ENCODE assay signal across 15 cellular contexts in genomic region chr5:17277907-17278306, GRCh38.
DNase-seq lines count a peak whose midpoint lies in the region; ATAC-seq and TF ChIP-seq lines count a peak whose summit lies in the region.
"Had no signal": no experiment of that assay in that cellular context is flagged by ENCODE, and none has a peak within 500 bp of the region (broad histone marks: within the 10 kb centered on the region; RNA-seq: fewer than 3 reads in every experiment).

No MANE protein-coding gene starts in this region.

- DNase-seq in Karpas-422 (peak; percentile 72), AG08395 (ENCODE audit: low spot score) (no peak), EL (no peak)
- DNase-seq in effector CD4-positive, alpha-beta T cell, result no peak
- no peak for DNase-seq in activated naive CD4-positive, alpha-beta T cell treated with anti-CD3 and anti-CD28 coated beads, Interleukin-2, amount 50 U/mL, for 72 hours (ENCODE audit: low spot score in 2 of 2)
- DNase-seq: activated CD4-positive, alpha-beta T cell treated with anti-CD3 and anti-CD28 coated beads for 1 hour; GM23248; mucosa of descending colon; SK-N-SH; upper lobe of left lung had no signal

- peaks cover 71% of the 10 kb centered on the region for H3K4me1 ChIP-seq in DOHH2 (ENCODE audit: control insufficient read depth, low read length)
- peaks cover 66% of the 10 kb centered on the region for H3K4me1 ChIP-seq in Karpas-422 (ENCODE audit: low read length)
- H3K4me1 ChIP-seq: prostate gland, upper lobe of left lung had no signal

- no peak overlapping the region for H3K27ac Mint-ChIP-seq in activated naive CD4-positive, alpha-beta T cell treated with anti-CD3 and anti-CD28 coated beads, Interleukin-2, amount 50 U/mL, for 72 hours

- H2AFZ ChIP-seq in Karpas-422 (ENCODE audit: low read length), result peak overlapping the region; percentile 64; the same call in 1 of the 2 replicates
- H2AFZ ChIP-seq: GM23248 had no signal

- H3K9me3 Mint-ChIP-seq in activated naive CD4-positive, alpha-beta T cell treated with anti-CD3 and anti-CD28 coated beads, Interleukin-2, amount 50 U/mL, for 72 hours, result no peaks in the 10 kb centered on the region

- H4K20me1 ChIP-seq in DOHH2 (ENCODE audit: control insufficient read depth, insufficient read depth, low read depth, low read length) (no peaks in the 10 kb centered on the region), Karpas-422 (ENCODE audit: insufficient read depth, low read depth, low read length) (no peaks in the 10 kb centered on the region)

- ATAC-seq in GM19324 (IDR thresholded peaks at IDR 0.05; ENCODE audit: low FRiP score, unreplicated experiment), result peak; percentile 36
- ATAC-seq in HG02763 (IDR thresholded peaks at IDR 0.05; ENCODE audit: unreplicated experiment), result peak; percentile 43
- no peak for ATAC-seq in activated naive CD4-positive, alpha-beta T cell treated with anti-CD3 and anti-CD28 coated beads, Interleukin-2, amount 50 U/mL, for 72 hours
- ATAC-seq: mucosa of descending colon had no signal

- no peaks in the 10 kb centered on the region for H3K36me3 Mint-ChIP-seq in activated naive CD4-positive, alpha-beta T cell treated with anti-CD3 and anti-CD28 coated beads, Interleukin-2, amount 50 U/mL, for 72 hours

- H3K27ac ChIP-seq in DOHH2 (ENCODE audit: low read depth, low read length) (no peak overlapping the region), Karpas-422 (ENCODE audit: low read length) (peak overlapping the region; percentile 67)
- H3K27ac ChIP-seq: GM23248, HL-60, prostate gland, upper lobe of left lung had no signal

- no peak overlapping the region for H3K4me3 ChIP-seq in DOHH2 (ENCODE audit: low read length)
- peak overlapping the region; percentile 20; the same call in 1 of the 2 replicates for H3K4me3 ChIP-seq in Karpas-422 (ENCODE audit: low read length)
- H3K4me3 ChIP-seq: GM23248, mucosa of descending colon, prostate gland, upper lobe of left lung had no signal

- no peaks in the 10 kb centered on the region for H3K9me3 ChIP-seq in DOHH2 (ENCODE audit: control insufficient read depth, insufficient read depth, low read length)
- H3K9me3 ChIP-seq in Karpas-422 (ENCODE audit: low read length), result no peaks in the 10 kb centered on the region
- H3K9me3 ChIP-seq: mucosa of descending colon, prostate gland, SK-N-SH, upper lobe of left lung had no signal

- no peaks in the 10 kb centered on the region for H3K9me2 ChIP-seq in DOHH2 (replicated peaks; ENCODE audit: control insufficient read depth, low read length)
- no peaks in the 10 kb centered on the region for H3K9me2 ChIP-seq in Karpas-422 (replicated peaks; ENCODE audit: insufficient read depth, low read length)
- H3K9me2 ChIP-seq: SK-N-SH had no signal

- no peak overlapping the region for H3K9ac ChIP-seq in Karpas-422 (ENCODE audit: low read length)
- H3K9ac ChIP-seq: GM23248, SK-N-SH had no signal

- no peaks in the 10 kb centered on the region for H3K27me3 ChIP-seq in DOHH2 (ENCODE audit: control insufficient read depth, low read length)
- no peaks in the 10 kb centered on the region for H3K27me3 ChIP-seq in Karpas-422 (ENCODE audit: low read length)
- H3K27me3 ChIP-seq: upper lobe of left lung had no signal

- H3K36me3 ChIP-seq in DOHH2 (ENCODE audit: control insufficient read depth, low read length) (peaks cover 6% of the 10 kb centered on the region; the same call in 1 of the 2 replicates), Karpas-422 (ENCODE audit: insufficient read depth, low read length) (no peaks in the 10 kb centered on the region)
- H3K36me3 ChIP-seq: prostate gland had no signal

- H3K79me2 ChIP-seq in DOHH2 (ENCODE audit: control insufficient read depth, low read length), result peaks cover 3% of the 10 kb centered on the region; the same call in 1 of the 2 replicates
- no peaks in the 10 kb centered on the region for H3K79me2 ChIP-seq in Karpas-422 (ENCODE audit: low read length)

- no peak for TF ChIP-seq CTCF in DOHH2 (IDR thresholded peaks at IDR 0.05; ENCODE audit: low read depth, low read length, poor library complexity, severe bottlenecking)

- H3F3A ChIP-seq in DOHH2 (ENCODE audit: control insufficient read depth, insufficient read depth), result peaks cover 17% of the 10 kb centered on the region

- H3K4me2 ChIP-seq in DOHH2 (ENCODE audit: low read length), result peak overlapping the region; percentile 19
- H3K4me2 ChIP-seq in Karpas-422 (ENCODE audit: low read depth, low read length, poor library complexity, severe bottlenecking), result peak overlapping the region; percentile 45
- H3K4me2 ChIP-seq: SK-N-SH had no signal

Comparison
In these comparisons a context has a peak if more than half of its experiments do, and no peak if none do; other contexts are left out.
1. ATAC-seq: peak in GM19324 (single experiment) and HG02763 (single experiment); none in activated naive CD4-positive, alpha-beta T cell treated with anti-CD3 and anti-CD28 coated beads, Interleukin-2, amount 50 U/mL, for 72 hours (0 of 2).